10 cellular contexts compared by ENCODE assay signal in genomic region chr12:132356686-132357622, GRCh38. TPM values are rescaled to one million over a fixed set of nuclear protein-coding genes. Genes with fewer than 3 reads are reported as not detected.
DNase-seq lines count a peak whose midpoint lies in the region; ATAC-seq and TF ChIP-seq lines count a peak whose summit lies in the region.
"Had no signal": no experiment of that assay in that cellular context is flagged by ENCODE, and none has a peak within 500 bp of the region (broad histone marks: within the 10 kb centered on the region; RNA-seq: fewer than 3 reads in every experiment).

No MANE protein-coding gene starts in this region.

- ATAC-seq in activated T-cell treated with anti-CD3 and anti-CD28 coated beads, Interleukin-2, amount 50 U/mL, for 72 hours (replicated peaks in 1 of 2) = no peak
- ATAC-seq in GM18858 (IDR thresholded peaks at IDR 0.05; ENCODE audit: unreplicated experiment) = no peak

- POLR2A ChIA-PET in GM10248 (lab: Yijun Ruan, JAX) = no interaction called here

- H3K27me3 Mint-ChIP-seq in activated T-cell treated with anti-CD3 and anti-CD28 coated beads, Interleukin-2, amount 50 U/mL, for 72 hours (ENCODE audit: low read depth) = no peaks in the 10 kb centered on the region
- H3K27me3 Mint-ChIP-seq: activated naive CD8-positive, alpha-beta T cell treated with anti-CD3 and anti-CD28 coated beads, Interleukin-2, amount 10 ng/mL, durations not matched to agents 7 days and 5 days had no signal

- peak overlapping the region; percentile 7; the same call in 1 of the 2 replicates for H3K27ac ChIP-seq in SK-N-MC
- H3K27ac ChIP-seq in spleen = no peak overlapping the region
- H3K27ac ChIP-seq: KMS-11 had no signal

- peaks cover 0 to 2% of the 10 kb centered on the region in 2 donors for H3K9me3 Mint-ChIP-seq in activated T-cell treated with anti-CD3 and anti-CD28 coated beads, Interleukin-2, amount 50 U/mL, for 72 hours

- peak overlapping the region; percentile 29; the same call in 1 of the 2 replicates for H3K4me3 ChIP-seq in SK-N-MC
- H3K4me3 ChIP-seq in spleen = no peak overlapping the region

- TF ChIP-seq CTCF in spleen (IDR thresholded peaks at IDR 0.05 in 8 of 11, conservative IDR thresholded peaks at IDR 0.05 in 3 of 11) = no peak
- TF ChIP-seq CTCF in GM10248 (IDR thresholded peaks at IDR 0.05; ENCODE audit: control extremely low read depth, extremely low read depth, low read depth, missing control alignments) = no peak

- 41 to 52% (median 51%) methylated on average over 32 to 37 of the region's 37 CpGs for WGBS in spleen, 5 donors

- CTCF ChIA-PET in GM10248 (lab: Yijun Ruan, JAX) = no interaction called here

- intact Hi-C loops in spleen (cut with DNase I; ENCODE audit: low total_unique reads) = no loop called here

- peaks cover 0 to 3% of the 10 kb centered on the region in 2 donors for H3K36me3 Mint-ChIP-seq in activated T-cell treated with anti-CD3 and anti-CD28 coated beads, Interleukin-2, amount 50 U/mL, for 72 hours (ENCODE audit: insufficient read depth in 2 of 2)
- H3K36me3 Mint-ChIP-seq: activated naive CD8-positive, alpha-beta T cell treated with anti-CD3 and anti-CD28 coated beads, Interleukin-2, amount 10 ng/mL, durations not matched to agents 7 days and 5 days had no signal

- H3K4me1 ChIP-seq in spleen = peaks cover 0 to 5% (median 0%) of the 10 kb centered on the region in 6 donors

- no peak overlapping the region for H3K27ac Mint-ChIP-seq in activated T-cell treated with anti-CD3 and anti-CD28 coated beads, Interleukin-2, amount 50 U/mL, for 72 hours
- H3K27ac Mint-ChIP-seq: activated naive CD8-positive, alpha-beta T cell treated with anti-CD3 and anti-CD28 coated beads, Interleukin-2, amount 10 ng/mL, durations not matched to agents 7 days and 5 days had no signal

- H3K36me3 ChIP-seq in SK-N-MC (ENCODE audit: insufficient read depth, low read length) (no peaks in the 10 kb centered on the region), spleen (no peaks in the 10 kb centered on the region)

- H3K27me3 ChIP-seq in spleen (replicated peaks in 1 of 7) = peaks cover 0 to 48% (median 24%) of the 10 kb centered on the region in 7 donors

- TF ChIP-seq POLR2A in spleen (IDR thresholded peaks at IDR 0.05) = no peak

- H3K4me1 Mint-ChIP-seq in activated T-cell treated with anti-CD3 and anti-CD28 coated beads, Interleukin-2, amount 50 U/mL, for 72 hours (ENCODE audit: low read depth) = no peaks in the 10 kb centered on the region
- H3K4me1 Mint-ChIP-seq: activated naive CD8-positive, alpha-beta T cell treated with anti-CD3 and anti-CD28 coated beads, Interleukin-2, amount 10 ng/mL, durations not matched to agents 7 days and 5 days had no signal

- DNase-seq in activated T-cell treated with anti-CD3 and anti-CD28 coated beads for 48 hours (ENCODE audit: low read depth) = peak; percentile 2
- no peak for DNase-seq in activated T-cell treated with anti-CD3 and anti-CD28 coated beads, Interleukin-2, amount 50 U/mL, for 72 hours
- peak; percentile 47 for DNase-seq in SK-N-MC (ENCODE audit: low read depth, low spot score)
- peak; percentile 52 for DNase-seq in glomerular endothelial cell (ENCODE audit: extremely low read depth, low read depth, low spot score)
- peak; percentile 62 for DNase-seq in spleen
- no peak for DNase-seq in activated effector memory CD4-positive, alpha-beta T cell treated with anti-CD3 and anti-CD28 coated beads, Interleukin-2, amount 50 U/mL, for 16 hours
- DNase-seq in GM10248 (ENCODE audit: extremely low spot score) = no peak
- DNase-seq: activated naive CD8-positive, alpha-beta T cell treated with anti-CD3 and anti-CD28 coated beads, Interleukin-2, amount 10 ng/mL, durations not matched to agents 7 days and 5 days had no signal

- H3K4me3 Mint-ChIP-seq in activated T-cell treated with anti-CD3 and anti-CD28 coated beads, Interleukin-2, amount 50 U/mL, for 72 hours = no peak overlapping the region
- H3K4me3 Mint-ChIP-seq: activated naive CD8-positive, alpha-beta T cell treated with anti-CD3 and anti-CD28 coated beads, Interleukin-2, amount 10 ng/mL, durations not matched to agents 7 days and 5 days had no signal

- H3K9ac ChIP-seq in SK-N-MC (ENCODE audit: insufficient read length) = peak overlapping the region; percentile 1
- H3K9ac ChIP-seq: KMS-11 had no signal

- no peaks in the 10 kb centered on the region for H3K9me3 ChIP-seq in SK-N-MC (ENCODE audit: low read depth, low read length)
- H3K9me3 ChIP-seq in spleen = no peaks in the 10 kb centered on the region

RNA-seq across cellular contexts. Expression of gene GALNT9, which starts 27.6 kb away (rescaled TPM):
- total RNA-seq in activated T-cell treated with anti-CD3 and anti-CD28 coated beads, Interleukin-2, amount 50 U/mL, for 72 hours = under 1 TPM; 0.42 to 0.53 TPM
- total RNA-seq in glomerular endothelial cell = 0.35 TPM in 1 of 2 replicates, not detected in the other
- 1 to 10 TPM in 5 of 7 donors, under 1 TPM in 2; 0.52 to 2.4 (median 1.4) TPM for total RNA-seq in spleen
- under 1 TPM; 0.20 to 0.51 (median 0.30) TPM for polyA plus RNA-seq in spleen
- total RNA-seq: activated naive CD8-positive, alpha-beta T cell treated with anti-CD3 and anti-CD28 coated beads, Interleukin-2, amount 10 ng/mL, durations not matched to agents 7 days and 5 days had no signal

Comparison
In these comparisons a context has a peak if more than half of its experiments do, and no peak if none do; other contexts are left out.
1. DNase-seq: peak in activated T-cell treated with anti-CD3 and anti-CD28 coated beads for 48 hours (single experiment), SK-N-MC (single experiment), glomerular endothelial cell (single experiment) and spleen (single experiment); none in activated T-cell treated with anti-CD3 and anti-CD28 coated beads, Interleukin-2, amount 50 U/mL, for 72 hours (0 of 2), activated effector memory CD4-positive, alpha-beta T cell treated with anti-CD3 and anti-CD28 coated beads, Interleukin-2, amount 50 U/mL, for 16 hours (single experiment) and GM10248 (single experiment).